In genomic region chr18:79925656-79925979, GRCh38 we compare ENCODE assay signal across 25 cellular contexts. TPM values are rescaled to one million over a fixed set of nuclear protein-coding genes. Genes with fewer than 3 reads are reported as not detected.
A peak's percentile ranks its signal among the peaks of the same experiment; 100 is the strongest.
DNase-seq lines count a peak whose midpoint lies in the region; ATAC-seq and TF ChIP-seq lines count a peak whose summit lies in the region.
"Had no signal": no experiment of that assay in that cellular context is flagged by ENCODE, and none has a peak within 500 bp of the region (broad histone marks: within the 10 kb centered on the region; RNA-seq: fewer than 3 reads in every experiment).

No MANE protein-coding gene starts in this region.

- peaks cover 11% of the 10 kb centered on the region for H3K9me3 Mint-ChIP-seq in activated CD8-positive, alpha-beta memory T cell treated with anti-CD3 and anti-CD28 coated beads, Interleukin-2, amount 10 ng/mL, durations not matched to agents 7 days and 5 days (ENCODE audit: low read depth)

- H3K36me3 ChIP-seq in sigmoid colon, result peaks cover 0 to 23% (median 13%) of the 10 kb centered on the region in 4 donors
- H3K36me3 ChIP-seq: uterus had no signal

- H3K27ac Mint-ChIP-seq in T-helper 17 cell, result no peak overlapping the region
- no peak overlapping the region for H3K27ac Mint-ChIP-seq in activated CD8-positive, alpha-beta memory T cell treated with anti-CD3 and anti-CD28 coated beads, Interleukin-2, amount 10 ng/mL, durations not matched to agents 7 days and 5 days
- H3K27ac Mint-ChIP-seq: activated CD4-positive, alpha-beta memory T cell treated with anti-CD3 and anti-CD28 coated beads, Interleukin-2, amount 10 ng/mL, durations not matched to agents 7 days and 5 days; dendritic cell treated with granulocyte-macrophage colony-stimulating factor and Interleukin-4, amounts not matched to agents 40 ng/mL and 50 ng/mL, for 4 days; stimulated activated effector memory CD8-positive, alpha-beta T cell treated with anti-CD3 and anti-CD28 coated beads, Interleukin-12 subunit alpha, Interleukin-12 subunit beta, amount 100 ng/mL, for 72 hours; T-cell had no signal

- H3K27ac ChIP-seq in sigmoid colon, result peak overlapping the region in 2 of 4 donors; percentile 2 to 55
- H3K27ac ChIP-seq: BLaER1 treated with 17β-estradiol and CSF1 and Interleukin-3, amounts not matched to agents 10 nM and 100 nM; esophagus squamous epithelium; left lung; uterus had no signal

- peaks cover 0 to 14% (median 0%) of the 10 kb centered on the region in 4 donors for H3K4me1 ChIP-seq in sigmoid colon
- H3K4me1 ChIP-seq: left lung had no signal

- TF ChIP-seq CTCF in choroid plexus epithelial cell (conservative IDR thresholded peaks at IDR 0.05; ENCODE audit: low read depth, low read length) (no peak), sigmoid colon (IDR thresholded peaks at IDR 0.05) (no peak)

- DNase-seq in T-helper 17 cell, result no peak
- DNase-seq in choroid plexus epithelial cell (ENCODE audit: low read depth), result peak; percentile 16
- DNase-seq in myocyte (ENCODE audit: low read depth), result peak; percentile 76
- peak; percentile 26 for DNase-seq in sigmoid colon
- DNase-seq in activated CD4-positive, alpha-beta T cell treated with anti-CD3 and anti-CD28 coated beads, Interleukin-2, amount 50 U/mL, for 1 hour, result no peak
- DNase-seq in activated CD8-positive, alpha-beta memory T cell treated with anti-CD3 and anti-CD28 coated beads, Interleukin-2, amount 10 ng/mL, durations not matched to agents 7 days and 5 days, result no peak
- DNase-seq in NCI-H524 treated with DMSO at 0.1 percent for 48 hours (lab: John Stamatoyannopoulos, UW), result no peak
- DNase-seq: activated CD4-positive, alpha-beta memory T cell treated with anti-CD3 and anti-CD28 coated beads, Interleukin-2, amount 10 ng/mL, durations not matched to agents 7 days and 5 days; activated naive CD4-positive, alpha-beta T cell; activated T-cell treated with anti-CD3 and anti-CD28 coated beads, Interleukin-2, amount 50 U/mL, for 1 hour; DMS53; esophagus squamous epithelium; foreskin melanocyte; HCEC 1CT; occipital lobe; stimulated activated CD4-positive, alpha-beta T cell treated with anti-CD3 and anti-CD28 coated beads, Interleukin-12 subunit alpha, Interleukin-12 subunit beta, amount 100 ng/mL, for 4 hours; stimulated activated CD4-positive, alpha-beta T cell treated with anti-CD3 and anti-CD28 coated beads, Interleukin-4, amount 100 ng/mL, for 24 hours had no signal

- H3K4me3 ChIP-seq in choroid plexus epithelial cell (ENCODE audit: low read depth, low read length) (no peak overlapping the region), sigmoid colon (no peak overlapping the region)
- H3K4me3 ChIP-seq: BLaER1 treated with 17β-estradiol and CSF1 and Interleukin-3, amounts not matched to agents 10 nM and 100 nM; esophagus squamous epithelium; left lung; uterus had no signal

- intact Hi-C loops in sigmoid colon (cut with DNase I), result no loop called here

- 89 to 90% methylated on average over 6 of the region's 6 CpGs for WGBS in sigmoid colon, 2 donors

- H3K27me3 Mint-ChIP-seq in T-helper 17 cell, result no peaks in the 10 kb centered on the region
- no peaks in the 10 kb centered on the region for H3K27me3 Mint-ChIP-seq in activated CD8-positive, alpha-beta memory T cell treated with anti-CD3 and anti-CD28 coated beads, Interleukin-2, amount 10 ng/mL, durations not matched to agents 7 days and 5 days
- H3K27me3 Mint-ChIP-seq: activated CD4-positive, alpha-beta memory T cell treated with anti-CD3 and anti-CD28 coated beads, Interleukin-2, amount 10 ng/mL, durations not matched to agents 7 days and 5 days; dendritic cell treated with granulocyte-macrophage colony-stimulating factor and Interleukin-4, amounts not matched to agents 40 ng/mL and 50 ng/mL, for 4 days; naive thymus-derived CD4-positive, alpha-beta T cell; T-cell had no signal

- CTCF ChIA-PET in activated CD8-positive, alpha-beta memory T cell treated with anti-CD3 and anti-CD28 coated beads, Interleukin-2, amount 10 ng/mL, durations not matched to agents 7 days and 5 days (lab: Charles Lee), result interaction anchor here (0.7 kb wide), 1 partner anchor 38 kb away, joined by 3 read pairs; no protein-coding TSS in a partner anchor

- H3K4me3 Mint-ChIP-seq in T-helper 17 cell, result peak overlapping the region; percentile 28
- no peak overlapping the region for H3K4me3 Mint-ChIP-seq in activated CD8-positive, alpha-beta memory T cell treated with anti-CD3 and anti-CD28 coated beads, Interleukin-2, amount 10 ng/mL, durations not matched to agents 7 days and 5 days
- H3K4me3 Mint-ChIP-seq: activated CD4-positive, alpha-beta memory T cell treated with anti-CD3 and anti-CD28 coated beads, Interleukin-2, amount 10 ng/mL, durations not matched to agents 7 days and 5 days; dendritic cell treated with granulocyte-macrophage colony-stimulating factor and Interleukin-4, amounts not matched to agents 40 ng/mL and 50 ng/mL, for 4 days; naive thymus-derived CD4-positive, alpha-beta T cell; stimulated activated effector memory CD8-positive, alpha-beta T cell treated with anti-CD3 and anti-CD28 coated beads, Interleukin-12 subunit alpha, Interleukin-12 subunit beta, amount 100 ng/mL, for 72 hours; T-cell had no signal

- H3K9me3 ChIP-seq in T-helper 17 cell (ENCODE audit: control insufficient read depth, low read length, poor library complexity, severe bottlenecking), result peaks cover 8% of the 10 kb centered on the region
- H3K9me3 ChIP-seq in sigmoid colon, result peaks cover 5 to 16% (median 10%) of the 10 kb centered on the region in 4 donors

- TF ChIP-seq POLR2A in sigmoid colon (IDR thresholded peaks at IDR 0.05), result no peak

- H3K27me3 ChIP-seq in sigmoid colon, result no peaks in the 10 kb centered on the region
- H3K27me3 ChIP-seq: BLaER1 treated with 17β-estradiol and CSF1 and Interleukin-3, amounts not matched to agents 10 nM and 100 nM; esophagus squamous epithelium; left lung; uterus had no signal

- peaks cover 2% of the 10 kb centered on the region for H3K4me1 Mint-ChIP-seq in T-helper 17 cell
- no peaks in the 10 kb centered on the region for H3K4me1 Mint-ChIP-seq in activated CD8-positive, alpha-beta memory T cell treated with anti-CD3 and anti-CD28 coated beads, Interleukin-2, amount 10 ng/mL, durations not matched to agents 7 days and 5 days
- H3K4me1 Mint-ChIP-seq: activated CD4-positive, alpha-beta memory T cell treated with anti-CD3 and anti-CD28 coated beads, Interleukin-2, amount 10 ng/mL, durations not matched to agents 7 days and 5 days had no signal

- H3K36me3 Mint-ChIP-seq in T-helper 17 cell (ENCODE audit: low read depth), result peaks cover 8% of the 10 kb centered on the region
- H3K36me3 Mint-ChIP-seq in activated CD8-positive, alpha-beta memory T cell treated with anti-CD3 and anti-CD28 coated beads, Interleukin-2, amount 10 ng/mL, durations not matched to agents 7 days and 5 days, result peaks cover 36% of the 10 kb centered on the region

- ATAC-seq in T-helper 17 cell, result no peak
- ATAC-seq in activated CD8-positive, alpha-beta memory T cell treated with anti-CD3 and anti-CD28 coated beads, Interleukin-2, amount 10 ng/mL, durations not matched to agents 7 days and 5 days, result no peak
- no peak for ATAC-seq in GM18867 (IDR thresholded peaks at IDR 0.05; ENCODE audit: unreplicated experiment)
- ATAC-seq: stimulated activated effector memory CD8-positive, alpha-beta T cell treated with anti-CD3 and anti-CD28 coated beads, Interleukin-12 subunit alpha, Interleukin-12 subunit beta, amount 100 ng/mL, for 72 hours; T-cell had no signal

- no peak for TF ChIP-seq EP300 in sigmoid colon (IDR thresholded peaks at IDR 0.05)

RNA-seq across cellular contexts. Expression of gene SLC66A2, which starts 25.8 kb away (rescaled TPM):
- total RNA-seq in T-helper 17 cell, result 10 to 100 TPM; 43.6 to 56.9 TPM
- total RNA-seq in myocyte, result 51.4 and 65.1 TPM in 2 replicates
- 39.4 TPM for polyA plus RNA-seq in myocyte (2012)
- 10 to 100 TPM; 27.3 to 33.2 (median 32.0) TPM for total RNA-seq in sigmoid colon
- 10 to 100 TPM; 36.0 to 59.4 (median 49.2) TPM for polyA plus RNA-seq in sigmoid colon
- total RNA-seq in activated CD8-positive, alpha-beta memory T cell treated with anti-CD3 and anti-CD28 coated beads, Interleukin-2, amount 10 ng/mL, durations not matched to agents 7 days and 5 days, result 10 to 100 TPM; 23.4 TPM

RNA-seq across cellular contexts. Expression of gene HSBP1L1, which starts 38.8 kb away (rescaled TPM):
- total RNA-seq in T-helper 17 cell, result 10 to 100 TPM; 17.9 to 21.5 TPM
- not detected in 2 replicates for total RNA-seq in myocyte
- 2.4 TPM for polyA plus RNA-seq in myocyte (2012)
- total RNA-seq in sigmoid colon, result 10 to 100 TPM; 15.8 to 21.0 (median 19.3) TPM
- polyA plus RNA-seq in sigmoid colon, result 10 to 100 TPM; 37.9 to 86.5 (median 51.1) TPM
- total RNA-seq in activated CD8-positive, alpha-beta memory T cell treated with anti-CD3 and anti-CD28 coated beads, Interleukin-2, amount 10 ng/mL, durations not matched to agents 7 days and 5 days, result 1 to 10 TPM; 1.1 to 5.0 TPM

Comparison
In these comparisons a context has a peak if more than half of its experiments do, and no peak if none do; other contexts are left out.
1. DNase-seq: peak in choroid plexus epithelial cell (single experiment), myocyte (single experiment) and sigmoid colon (single experiment); none in T-helper 17 cell (0 of 3), activated CD4-positive, alpha-beta T cell treated with anti-CD3 and anti-CD28 coated beads, Interleukin-2, amount 50 U/mL, for 1 hour (single experiment), activated CD8-positive, alpha-beta memory T cell treated with anti-CD3 and anti-CD28 coated beads, Interleukin-2, amount 10 ng/mL, durations not matched to agents 7 days and 5 days (single experiment) and NCI-H524 treated with DMSO at 0.1 percent for 48 hours (single experiment).